20 cellular contexts compared by ENCODE assay signal in the genomic region with DNA sequence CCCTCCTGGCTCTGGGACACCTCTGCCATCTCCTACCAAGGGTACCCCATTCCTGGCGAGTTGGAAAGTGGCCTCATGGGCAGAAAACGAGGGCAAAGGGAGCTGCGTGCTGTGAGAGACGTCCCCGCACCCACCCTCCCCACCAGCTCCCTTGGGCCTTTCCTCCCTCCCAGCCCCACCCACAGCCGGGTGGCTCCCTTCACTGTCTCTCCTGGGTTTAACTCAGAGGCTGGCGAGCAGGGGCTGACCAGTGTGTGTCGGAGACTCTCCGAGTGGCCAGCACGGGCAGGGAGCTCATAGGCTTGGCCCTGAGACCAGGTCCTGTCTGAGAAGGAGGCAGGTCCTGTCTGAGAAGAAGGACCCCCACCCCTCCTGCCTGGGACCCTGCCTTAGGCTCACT.
"Had no signal": no experiment of that assay in that cellular context is flagged by ENCODE, and none has a peak within 500 bp of the region (broad histone marks: within the 10 kb centered on the region; RNA-seq: fewer than 3 reads in every experiment).

No MANE protein-coding gene starts in this region.

- H3K4me3 Mint-ChIP-seq: activated CD4-positive, alpha-beta T cell treated with anti-CD3 and anti-CD28 coated beads, Interleukin-2, amount 10 ng/mL, durations not matched to agents 7 days and 5 days; activated naive CD4-positive, alpha-beta T cell treated with anti-CD3 and anti-CD28 coated beads for 36 hours; activated T-helper 17 cell treated with anti-CD3 and anti-CD28 coated beads, Interleukin-2, amount 50 U/mL, for 72 hours; central memory CD8-positive, alpha-beta T cell; endodermal cell; neural progenitor cell; stimulated activated memory B cell treated with anti-CD40 and anti-IgM and Interleukin-4, amounts not matched to agents 10 μg/mL and 1 μg/mL and 100 μg/mL, for 72 hours had no signal

- H2AFZ ChIP-seq: neural progenitor cell had no signal

- H3K4me2 ChIP-seq: neural progenitor cell had no signal

- H3K27me3 ChIP-seq: heart left ventricle, neural progenitor cell had no signal

- H3K9me3 ChIP-seq: heart left ventricle, spleen had no signal

- DNase-seq: activated CD4-positive, alpha-beta T cell treated with anti-CD3 and anti-CD28 coated beads, Interleukin-2, amount 10 ng/mL, durations not matched to agents 7 days and 5 days; activated CD4-positive, CD25-positive, alpha-beta regulatory T cell; activated naive CD4-positive, alpha-beta T cell treated with anti-CD3 and anti-CD28 coated beads for 36 hours; activated T-cell treated with anti-CD3 and anti-CD28 coated beads for 4 hours; dermis blood vessel endothelial cell; endodermal cell; foreskin keratinocyte; heart left ventricle; mammary epithelial cell; spleen; stimulated activated CD4-positive, alpha-beta T cell treated with anti-CD3 and anti-CD28 coated beads, Interleukin-1b, Interleukin-23, amount 100 ng/mL, for 48 hours; substantia nigra; T-helper 2 cell had no signal

- H3K9ac ChIP-seq: neural progenitor cell had no signal

- H3K36me3 Mint-ChIP-seq: brain; neural progenitor cell; stimulated activated memory B cell treated with anti-CD40 and anti-IgM and Interleukin-4, amounts not matched to agents 10 μg/mL and 1 μg/mL and 100 μg/mL, for 72 hours had no signal

- H3K4me1 ChIP-seq: neural progenitor cell had no signal

- H3K9me3 Mint-ChIP-seq: activated CD4-positive, alpha-beta T cell treated with anti-CD3 and anti-CD28 coated beads, Interleukin-2, amount 10 ng/mL, durations not matched to agents 7 days and 5 days; activated naive CD4-positive, alpha-beta T cell treated with anti-CD3 and anti-CD28 coated beads for 36 hours; activated T-helper 17 cell treated with anti-CD3 and anti-CD28 coated beads, Interleukin-2, amount 50 U/mL, for 72 hours; central memory CD8-positive, alpha-beta T cell had no signal

- H3K36me3 ChIP-seq: heart left ventricle, neural progenitor cell, spleen had no signal

- H3K4me1 Mint-ChIP-seq: activated CD4-positive, alpha-beta T cell treated with anti-CD3 and anti-CD28 coated beads, Interleukin-2, amount 10 ng/mL, durations not matched to agents 7 days and 5 days; activated T-helper 17 cell treated with anti-CD3 and anti-CD28 coated beads, Interleukin-2, amount 50 U/mL, for 72 hours had no signal

- H3K27ac ChIP-seq: foreskin keratinocyte, neural progenitor cell, spleen had no signal

- H3K27ac Mint-ChIP-seq: activated CD4-positive, alpha-beta T cell treated with anti-CD3 and anti-CD28 coated beads, Interleukin-2, amount 10 ng/mL, durations not matched to agents 7 days and 5 days; activated naive CD4-positive, alpha-beta T cell treated with anti-CD3 and anti-CD28 coated beads for 36 hours; activated T-helper 17 cell treated with anti-CD3 and anti-CD28 coated beads, Interleukin-2, amount 50 U/mL, for 72 hours; endodermal cell; neural progenitor cell; stimulated activated memory B cell treated with anti-CD40 and anti-IgM and Interleukin-4, amounts not matched to agents 10 μg/mL and 1 μg/mL and 100 μg/mL, for 72 hours had no signal

- FAIRE-seq: islet of Langerhans, TTC549 had no signal

- H3K4me3 ChIP-seq: heart left ventricle, neural progenitor cell, spleen had no signal
